Comparison of ENCODE assay signal across 29 cellular contexts in genomic region chr5:160837211-160837610, GRCh38. TPM values are rescaled to one million over a fixed set of nuclear protein-coding genes. Genes with fewer than 3 reads are reported as not detected.
"Had no signal": no experiment of that assay in that cellular context is flagged by ENCODE, and none has a peak within 500 bp of the region (broad histone marks: within the 10 kb centered on the region; RNA-seq: fewer than 3 reads in every experiment).

No MANE protein-coding gene starts in this region.

- H3K27ac Mint-ChIP-seq: activated naive CD8-positive, alpha-beta T cell; activated T-cell treated with anti-CD3 and anti-CD28 coated beads, Interleukin-2, amount 50 U/mL, for 24 hours; activated T-helper 17 cell treated with anti-CD3 and anti-CD28 coated beads, Interleukin-2, amount 50 U/mL, for 72 hours; immature natural killer cell; natural killer cell treated with Interleukin-12 subunit alpha and Interleukin-12 subunit beta and Interleukin-15 and Interleukin-18, amount 100 ng/mL, for 72 hours; stimulated activated naive CD8-positive, alpha-beta T cell treated with anti-CD3 and anti-CD28 coated beads, Interleukin-15, Interleukin-2, amounts not matched to agents 100 ng/mL and 50 ng/mL, for 24 hours; WTC11 had no signal

- H3K27me3 Mint-ChIP-seq: activated T-helper 17 cell treated with anti-CD3 and anti-CD28 coated beads, Interleukin-2, amount 50 U/mL, for 72 hours had no signal

- H3K27ac ChIP-seq: adrenal gland, ascending aorta, brain microvascular endothelial cell, coronary artery, hepatocyte, left ventricle myocardium inferior, ovary, psoas muscle, thyroid gland, upper lobe of right lung had no signal

- H3K4me1 Mint-ChIP-seq: activated T-helper 17 cell treated with anti-CD3 and anti-CD28 coated beads, Interleukin-2, amount 50 U/mL, for 72 hours; immature natural killer cell; WTC11 had no signal

- H3K36me3 Mint-ChIP-seq: activated naive CD8-positive, alpha-beta T cell; immature natural killer cell; natural killer cell treated with Interleukin-12 subunit alpha and Interleukin-12 subunit beta and Interleukin-15 and Interleukin-18, amount 100 ng/mL, for 72 hours; WTC11 had no signal

- H3K79me2 ChIP-seq: hepatocyte had no signal

- H2AFZ ChIP-seq: hepatocyte had no signal

- H3K4me2 ChIP-seq: hepatocyte had no signal

- H3K4me1 ChIP-seq: adrenal gland, ascending aorta, left ventricle myocardium inferior, psoas muscle, thyroid gland had no signal

- H3K4me3 ChIP-seq: adrenal gland, ascending aorta, coronary artery, hepatocyte, left ventricle myocardium inferior, ovary, psoas muscle, thyroid gland, upper lobe of right lung had no signal

- H3K9me3 ChIP-seq: adrenal gland, ascending aorta, ovary, thyroid gland had no signal

- ATAC-seq: activated T-helper 17 cell treated with anti-CD3 and anti-CD28 coated beads, Interleukin-2, amount 50 U/mL, for 72 hours; natural killer cell treated with Interleukin-12 subunit alpha and Interleukin-12 subunit beta and Interleukin-15 and Interleukin-18, amount 100 ng/mL, for 72 hours; psoas muscle; right cardiac atrium; upper lobe of right lung; WTC11 had no signal

- DNase-seq: activated CD4-positive, alpha-beta T cell treated with anti-CD3 and anti-CD28 coated beads, Interleukin-2, amount 50 U/mL, for 4 hours; activated CD8-positive, alpha-beta memory T cell treated with anti-CD3 and anti-CD28 coated beads for 24 hours; activated CD8-positive, alpha-beta memory T cell treated with anti-CD3 and anti-CD28 coated beads, Interleukin-2, amount 50 U/mL, for 4 hours; activated naive CD4-positive, alpha-beta T cell; activated T-cell treated with anti-CD3 and anti-CD28 coated beads, Interleukin-2, amount 50 U/mL, for 24 hours; adrenal gland; brain microvascular endothelial cell; foreskin melanocyte; glutamatergic neuron; immature natural killer cell; kidney glomerular epithelial cell; left ventricle myocardium inferior; ovary; psoas muscle; right cardiac atrium; stimulated activated CD4-positive, alpha-beta T cell treated with anti-CD3 and anti-CD28 coated beads, Interleukin-1b, Interleukin-23, amount 100 ng/mL, for 48 hours; T-helper 9 cell; thyroid gland; upper lobe of right lung had no signal

- H3K36me3 ChIP-seq: adrenal gland, ascending aorta, brain microvascular endothelial cell, left ventricle myocardium inferior, ovary, thyroid gland, upper lobe of right lung had no signal

- H3K4me3 Mint-ChIP-seq: activated naive CD8-positive, alpha-beta T cell; activated T-cell treated with anti-CD3 and anti-CD28 coated beads, Interleukin-2, amount 50 U/mL, for 24 hours; activated T-helper 17 cell treated with anti-CD3 and anti-CD28 coated beads, Interleukin-2, amount 50 U/mL, for 72 hours; immature natural killer cell; natural killer cell treated with Interleukin-12 subunit alpha and Interleukin-12 subunit beta and Interleukin-15 and Interleukin-18, amount 100 ng/mL, for 72 hours; stimulated activated naive CD8-positive, alpha-beta T cell treated with anti-CD3 and anti-CD28 coated beads, Interleukin-15, Interleukin-2, amounts not matched to agents 100 ng/mL and 50 ng/mL, for 24 hours; WTC11 had no signal

- H3K27me3 ChIP-seq: adrenal gland, ascending aorta, brain microvascular endothelial cell, hepatocyte, ovary, thyroid gland, upper lobe of right lung had no signal

RNA-seq across cellular contexts. Expression of gene ATP10B, which starts 14.8 kb away (rescaled TPM):
- total RNA-seq: activated T-helper 17 cell treated with anti-CD3 and anti-CD28 coated beads, Interleukin-2, amount 50 U/mL, for 72 hours; fibroblast of lung; left ventricle myocardium inferior; natural killer cell treated with Interleukin-12 subunit alpha and Interleukin-12 subunit beta and Interleukin-15 and Interleukin-18, amount 100 ng/mL, for 72 hours; right cardiac atrium; T-helper 1 cell treated with Interleukin-12 subunit alpha and Interleukin-12 subunit beta and Interleukin-4 antibody, amounts not matched to agents 30 ng/mL and 1 ng/mL, for 36 hours; upper lobe of right lung had no signal
- polyA plus RNA-seq: fibroblast of lung, immature natural killer cell had no signal
